In genomic region chr20:19310541-19310940, GRCh38 we compare ENCODE assay signal across 24 cellular contexts.
"Had no signal": no experiment of that assay in that cellular context is flagged by ENCODE, and none has a peak within 500 bp of the region (broad histone marks: within the 10 kb centered on the region; RNA-seq: fewer than 3 reads in every experiment).

No MANE protein-coding gene starts in this region.

- H3K27me3 ChIP-seq: hepatocyte, neural progenitor cell, ovary, tibial nerve, uterus had no signal

- H3K4me2 ChIP-seq: hepatocyte, neural progenitor cell had no signal

- ATAC-seq: natural killer cell; right cardiac atrium; sciatic nerve; stimulated activated effector memory CD8-positive, alpha-beta T cell treated with anti-CD3 and anti-CD28 coated beads, Interleukin-12 subunit alpha, Interleukin-12 subunit beta, amount 100 ng/mL, for 72 hours; stimulated activated naive CD8-positive, alpha-beta T cell treated with anti-CD3 and anti-CD28 coated beads, Interleukin-15, amount 100 ng/mL, for 72 hours had no signal

- H3K9me3 ChIP-seq: left ventricle myocardium inferior, ovary, tibial nerve, uterus had no signal

- H3K4me3 Mint-ChIP-seq: mesothelial cell of epicardium; naive B cell; natural killer cell; nephron progenitor cell; neural progenitor cell; stimulated activated effector memory CD8-positive, alpha-beta T cell treated with anti-CD3 and anti-CD28 coated beads, Interleukin-12 subunit alpha, Interleukin-12 subunit beta, amount 100 ng/mL, for 72 hours; stimulated activated naive CD8-positive, alpha-beta T cell treated with anti-CD3 and anti-CD28 coated beads, Interleukin-15, amount 100 ng/mL, for 72 hours; type B pancreatic cell had no signal

- H3K9ac ChIP-seq: neural progenitor cell had no signal

- H3K4me3 ChIP-seq: hepatocyte, left ventricle myocardium inferior, lung, neural progenitor cell, ovary, skin epidermis, tibial nerve, uterus had no signal

- H3K36me3 ChIP-seq: left ventricle myocardium inferior, neural progenitor cell, ovary, tibial nerve, uterus had no signal

- H3K4me1 Mint-ChIP-seq: naive B cell; neural progenitor cell; stimulated activated effector memory CD8-positive, alpha-beta T cell treated with anti-CD3 and anti-CD28 coated beads, Interleukin-12 subunit alpha, Interleukin-12 subunit beta, amount 100 ng/mL, for 72 hours; stimulated activated naive CD8-positive, alpha-beta T cell treated with anti-CD3 and anti-CD28 coated beads, Interleukin-15, amount 100 ng/mL, for 72 hours had no signal

- H3K27ac ChIP-seq: hepatocyte, left ventricle myocardium inferior, neural progenitor cell, ovary, tibial nerve, uterus had no signal

- H3K36me3 Mint-ChIP-seq: mesothelial cell of epicardium; naive B cell; natural killer cell; neural progenitor cell; stimulated activated effector memory CD8-positive, alpha-beta T cell treated with anti-CD3 and anti-CD28 coated beads, Interleukin-12 subunit alpha, Interleukin-12 subunit beta, amount 100 ng/mL, for 72 hours had no signal

- DNase-seq: left ventricle myocardium inferior; mesendoderm; naive B cell; natural killer cell; nephron progenitor cell; ovary; right cardiac atrium; stimulated activated CD4-positive, alpha-beta T cell treated with anti-CD3 and anti-CD28 coated beads, Interleukin-12 subunit alpha, Interleukin-12 subunit beta, amount 100 ng/mL, for 4 hours; stimulated activated CD4-positive, alpha-beta T cell treated with anti-CD3 and anti-CD28 coated beads, Interleukin-15, amount 100 ng/mL, for 24 hours; stimulated activated CD4-positive, alpha-beta T cell treated with anti-CD3 and anti-CD28 coated beads, Interleukin-4, amount 100 ng/mL, for 24 hours; stimulated activated naive CD4-positive, alpha-beta T cell treated with Interleukin-2 at 50 U/mL for 16 hours; stimulated activated naive CD8-positive, alpha-beta T cell treated with anti-CD3 and anti-CD28 coated beads, Interleukin-15, amount 100 ng/mL, for 72 hours; substantia nigra; uterus had no signal

- H3K79me2 ChIP-seq: hepatocyte had no signal

- H3K27me3 Mint-ChIP-seq: progenitor cell of endocrine pancreas; stimulated activated naive CD8-positive, alpha-beta T cell treated with anti-CD3 and anti-CD28 coated beads, Interleukin-15, amount 100 ng/mL, for 72 hours; type B pancreatic cell had no signal

- H2AFZ ChIP-seq: hepatocyte, neural progenitor cell had no signal

- H3K4me1 ChIP-seq: left ventricle myocardium inferior, neural progenitor cell, tibial nerve, uterus had no signal

- H3K27ac Mint-ChIP-seq: mesothelial cell of epicardium; naive B cell; natural killer cell; nephron progenitor cell; neural progenitor cell; progenitor cell of endocrine pancreas; stimulated activated effector memory CD8-positive, alpha-beta T cell treated with anti-CD3 and anti-CD28 coated beads, Interleukin-12 subunit alpha, Interleukin-12 subunit beta, amount 100 ng/mL, for 72 hours; type B pancreatic cell had no signal

- H3K9me3 Mint-ChIP-seq: natural killer cell; nephron progenitor cell; neural progenitor cell; stimulated activated effector memory CD8-positive, alpha-beta T cell treated with anti-CD3 and anti-CD28 coated beads, Interleukin-12 subunit alpha, Interleukin-12 subunit beta, amount 100 ng/mL, for 72 hours; stimulated activated naive CD8-positive, alpha-beta T cell treated with anti-CD3 and anti-CD28 coated beads, Interleukin-15, amount 100 ng/mL, for 72 hours had no signal
